ENCODE assay signal across 21 cellular contexts in genomic region chr3:151852074-151852811, GRCh38. TPM values are rescaled to one million over a fixed set of nuclear protein-coding genes. Genes with fewer than 3 reads are reported as not detected.
DNase-seq lines count a peak whose midpoint lies in the region; ATAC-seq, FAIRE-seq and TF ChIP-seq lines count a peak whose summit lies in the region.
"Had no signal": no experiment of that assay in that cellular context is flagged by ENCODE, and none has a peak within 500 bp of the region (broad histone marks: within the 10 kb centered on the region; RNA-seq: fewer than 3 reads in every experiment).

No MANE protein-coding gene starts in this region.

- H3K4me1 ChIP-seq in K562 (replicated peaks in 1 of 2; ENCODE audit: control insufficient read depth in 2 of 2, insufficient read depth in 2 of 2, low read length in 2 of 2) (peaks cover 5 to 8% of the 10 kb centered on the region in 2 experiments; a peak in 3 of 5 replicates), neural progenitor cell (no peaks in the 10 kb centered on the region), Karpas-422 (ENCODE audit: low read length) (no peaks in the 10 kb centered on the region)
- H3K4me1 ChIP-seq: A549, HAP-1 had no signal

- H4K20me1 ChIP-seq in K562 (replicated peaks; ENCODE audit: control insufficient read depth, insufficient read depth, low read length) (no peaks in the 10 kb centered on the region), neural progenitor cell (ENCODE audit: low read depth) (no peaks in the 10 kb centered on the region), Karpas-422 (ENCODE audit: insufficient read depth, low read depth, low read length) (no peaks in the 10 kb centered on the region)

- no peak for TF ChIP-seq POLR2A in K562 (conservative IDR thresholded peaks at IDR 0.05)

- H3K4me2 ChIP-seq in K562 (ENCODE audit: insufficient read depth, low read length) (peak overlapping the region; percentile 42), neural progenitor cell (no peak overlapping the region), Karpas-422 (ENCODE audit: low read depth, low read length, poor library complexity, severe bottlenecking) (no peak overlapping the region)
- H3K4me2 ChIP-seq: A549, KMS-11, PC-9 had no signal

- peak; percentile 99 for ATAC-seq in K562
- ATAC-seq: A549 had no signal

- BruUV-seq in K562 (replicated peaks; lab: Mats Ljungman, UMichigan) = no TSS peak

- POLR2A ChIA-PET in K562 (lab: Yijun Ruan, JAX) = no interaction called here

- WGBS in K562 (ENCODE audit: insufficient coverage, low coverage, missing lambda C conversion rate) = 36% methylated on average over 11 of the region's 11 CpGs

- TF ChIP-seq CTCF in K562 (IDR thresholded peaks at IDR 0.05 in 2 of 3, conservative IDR thresholded peaks at IDR 0.05 in 1 of 3; ENCODE audit: insufficient read depth in 2 of 3, low read depth in 1 of 3, low read length in 3 of 3) (no peak), neural progenitor cell (IDR thresholded peaks at IDR 0.05) (no peak), D721Med (IDR thresholded peaks at IDR 0.05; ENCODE audit: insufficient read depth, missing control alignments) (no peak)

- H3K9me2 ChIP-seq in Karpas-422 (replicated peaks; ENCODE audit: insufficient read depth, low read length) = no peaks in the 10 kb centered on the region

- H3K4me1 Mint-ChIP-seq in neural progenitor cell = no peaks in the 10 kb centered on the region

- H3K27me3 Mint-ChIP-seq in neural progenitor cell (ENCODE audit: insufficient read depth, low read depth) = peaks cover 5% of the 10 kb centered on the region

- no peak for TF ChIP-seq RAD21 in K562 (CRISPR knock-in tag; conservative IDR thresholded peaks at IDR 0.05 in 1 of 2, IDR thresholded peaks at IDR 0.05 in 1 of 2)

- H3K27ac Mint-ChIP-seq in neural progenitor cell = no peak overlapping the region

- in situ Hi-C loops in K562 (cut with MboI) = no loop called here

- no peaks in the 10 kb centered on the region for H3K9me1 ChIP-seq in K562 (ENCODE audit: control insufficient read depth, insufficient read depth, low read length)

- H3K9me3 ChIP-seq in K562 (replicated peaks; ENCODE audit: control insufficient read depth, insufficient read depth, low read depth, low read length) = no peaks in the 10 kb centered on the region; the same call in 1 of the 2 replicates
- no peaks in the 10 kb centered on the region for H3K9me3 ChIP-seq in neural progenitor cell (ENCODE audit: low read depth)
- H3K9me3 ChIP-seq in Karpas-422 (ENCODE audit: low read length) = no peaks in the 10 kb centered on the region
- H3K9me3 ChIP-seq: HAP-1 had no signal

- H3K27me3 ChIP-seq in K562 (ENCODE audit: control insufficient read depth in 2 of 2, insufficient read depth in 2 of 2, low read length in 2 of 2) = no peaks in the 10 kb centered on the region
- H3K27me3 ChIP-seq in neural progenitor cell = no peaks in the 10 kb centered on the region
- no peaks in the 10 kb centered on the region for H3K27me3 ChIP-seq in Karpas-422 (ENCODE audit: low read length)

- peak overlapping the region; percentile 21; the same call in 2 of the 3 replicates for H3K27ac ChIP-seq in K562 (ENCODE audit: extremely low read depth, low read depth, low read length)
- H3K27ac ChIP-seq in neural progenitor cell = no peak overlapping the region
- no peak overlapping the region for H3K27ac ChIP-seq in Karpas-422 (ENCODE audit: low read length)
- H3K27ac ChIP-seq: A549, KMS-11, PC-9 had no signal

- H2AFZ ChIP-seq in K562 (ENCODE audit: low read depth, low read length) (peak overlapping the region; percentile 90), neural progenitor cell (replicated peaks) (peak overlapping the region; percentile 60), Karpas-422 (ENCODE audit: low read length) (no peak overlapping the region)
- H2AFZ ChIP-seq: PC-9 had no signal

- H3F3A ChIP-seq in neural progenitor cell (ENCODE audit: low read depth) = no peaks in the 10 kb centered on the region

- CTCF ChIA-PET in K562 (lab: Yijun Ruan, JAX; ENCODE audit: low intra/inter-chr PET ratio) = no interaction called here

- H3K4me3 Mint-ChIP-seq in neural progenitor cell = no peak overlapping the region
- H3K4me3 Mint-ChIP-seq: CD14-positive monocyte had no signal

- TF ChIP-seq EP300 in K562 (IDR thresholded peaks at IDR 0.05; ENCODE audit: low read length) = no peak

- H3K36me3 Mint-ChIP-seq in neural progenitor cell = no peaks in the 10 kb centered on the region

- H3K9ac ChIP-seq in K562 (ENCODE audit: insufficient read depth in 1 of 2, low read depth in 2 of 2, low read length in 2 of 2) (peak overlapping the region in 1 of 2 experiments; percentile 40; a peak in 3 of 4 replicates), neural progenitor cell (no peak overlapping the region), Karpas-422 (ENCODE audit: low read length) (no peak overlapping the region)
- H3K9ac ChIP-seq: KMS-11 had no signal

- no peaks in the 10 kb centered on the region for H3K79me2 ChIP-seq in K562 (ENCODE audit: control insufficient read depth, insufficient read depth, low read length)
- H3K79me2 ChIP-seq in neural progenitor cell (ENCODE audit: low read depth) = no peaks in the 10 kb centered on the region
- H3K79me2 ChIP-seq in Karpas-422 (ENCODE audit: low read length) = no peaks in the 10 kb centered on the region

- H3K36me3 ChIP-seq in K562 (ENCODE audit: control insufficient read depth, insufficient read depth, low read length) (no peaks in the 10 kb centered on the region), neural progenitor cell (peaks cover 3% of the 10 kb centered on the region), Karpas-422 (ENCODE audit: insufficient read depth, low read length) (no peaks in the 10 kb centered on the region)
- H3K36me3 ChIP-seq: HAP-1 had no signal

- intact Hi-C loops in K562 (cut with micrococcal nuclease) = no loop called here

- H3K9me3 Mint-ChIP-seq in neural progenitor cell = peaks cover 3% of the 10 kb centered on the region

- peak; percentile 24 for FAIRE-seq in GM18507 (lab: Jason Lieb, UNC)
- peak; percentile 90 for FAIRE-seq in K562 (lab: Jason Lieb, UNC)
- FAIRE-seq in D721Med (lab: Jason Lieb, UNC) = no peak
- FAIRE-seq: A549 had no signal

- no peak for DNase-seq in GM18507 (ENCODE audit: extremely low spot score, insufficient read length, low read depth)
- DNase-seq in NCI-H82 (lab: John Stamatoyannopoulos, UW) = peak; percentile 86
- DNase-seq in K562 (ENCODE audit: extremely low read depth in 1 of 4, low spot score in 3 of 4) = peak; percentile 39 to 85 (median 60)
- DNase-seq in neural progenitor cell (ENCODE audit: low spot score) = peak; percentile 51
- DNase-seq in activated CD8-positive, alpha-beta memory T cell treated with anti-CD3 and anti-CD28 coated beads, Interleukin-2, amount 50 U/mL, for 48 hours = no peak
- DNase-seq in D721Med (ENCODE audit: insufficient read length, low spot score) = no peak
- DNase-seq in Karpas-422 = no peak
- no peak for DNase-seq in germinal center (ENCODE audit: low spot score)
- DNase-seq: COR-L47, DMS153, MM.1S, NCI-H1105 treated with DMSO at 0.1 percent for 48 hours, NCI-H187, NCI-H345, NCI-H69, PC-9 had no signal

- H3K4me3 ChIP-seq in K562 = no peak overlapping the region
- no peak overlapping the region for H3K4me3 ChIP-seq in neural progenitor cell
- H3K4me3 ChIP-seq in Karpas-422 (ENCODE audit: low read length) = no peak overlapping the region
- H3K4me3 ChIP-seq: A549, HAP-1, PC-9 had no signal

TF ChIP-seq in K562, 482 proteins besides CTCF, POLR2A, EP300 and RAD21 (continues in another document):
- peak; percentile 66 to 69; a peak in 3 of 4 replicates for TF ChIP-seq TRIM24 (IDR thresholded peaks at IDR 0.05)

RNA-seq across cellular contexts. Expression of gene SUCNR1, which starts 21.2 kb away (rescaled TPM):
- total RNA-seq in K562 (2011; cell fraction: chromatin; rRNA removed; ENCODE audit: low replicate concordance) = not detected in 2 replicates
- total RNA-seq in K562 (2011; cell fraction: nucleolus; rRNA removed) = not detected in 2 replicates
- 0.15 TPM in 2 replicates for total RNA-seq in K562 (2011; cell fraction: nucleoplasm; rRNA removed)
- total RNA-seq in K562 (2014; rRNA removed) (0.08 and 0.14 TPM in 2 replicates), K562 (2014; rRNA removed; fragmentation: Illumina TruSeq; extraction: Trizol) (0.13 and 0.15 TPM in 2 replicates), K562 (2015; rRNA removed; fragmentation: Illumina TruSeq; extraction: Trizol) (0.54 and 0.57 TPM in 2 replicates), K562 (2021) (0.09 and 0.24 TPM in 2 replicates), neural progenitor cell (ENCODE audit: low replicate concordance) (not detected in 2 replicates)
- polyA plus RNA-seq in K562 (2011; rRNA removed) (0.04 and 0.07 TPM in 2 replicates), K562 (2014; fragmentation: Illumina TruSeq; extraction: Trizol) (0.11 and 0.13 TPM in 2 replicates), K562 (2014; fragmentation: Nextera tagmentation; extraction: Ambion mirVana) (under 1 TPM; 0.08 to 0.10 TPM), K562 (2014; rRNA removed) (0.08 and 0.12 TPM in 2 replicates)
- polyA plus RNA-seq in K562 (2011; cell fraction: cytosol; rRNA removed) = 0.04 TPM in 1 of 2 replicates, not detected in the other
- polyA plus RNA-seq in K562 (2011; cell fraction: nucleus; rRNA removed) = 0.06 TPM in 2 replicates
- polyA plus RNA-seq in K562 (2012) = 0.33 and 0.68 TPM in 2 replicates
- polyA minus RNA-seq in K562 (2011; rRNA and poly(A)+ RNA removed) = 0.07 and 0.09 TPM in 2 replicates
- not detected in 2 replicates for polyA minus RNA-seq in K562 (2011; cell fraction: cytosol; rRNA and poly(A)+ RNA removed)
- not detected in 2 replicates for polyA minus RNA-seq in K562 (2011; cell fraction: nucleus; rRNA and poly(A)+ RNA removed)
- not detected in 2 replicates for total RNA-seq in Karpas-422 (2014; rRNA removed; shearing (Covaris generic); ENCODE audit: low replicate concordance)
- total RNA-seq: PC-9 had no signal

RNA-seq across cellular contexts. Expression of gene AADAC, which starts 38.3 kb away (rescaled TPM):
- total RNA-seq in K562 (2011; cell fraction: chromatin; rRNA removed; ENCODE audit: low replicate concordance) = not detected in 2 replicates
- total RNA-seq in K562 (2011; cell fraction: nucleolus; rRNA removed) = not detected in 2 replicates
- total RNA-seq in K562 (2011; cell fraction: nucleoplasm; rRNA removed) = not detected in 2 replicates
- total RNA-seq in K562 (2014; rRNA removed) (not detected in 2 replicates), K562 (2014; rRNA removed; fragmentation: Illumina TruSeq; extraction: Trizol) (not detected in 2 replicates), K562 (2015; rRNA removed; fragmentation: Illumina TruSeq; extraction: Trizol) (not detected in 2 replicates), K562 (2021) (0.47 TPM in 1 of 2 replicates, not detected in the other), neural progenitor cell (ENCODE audit: low replicate concordance) (not detected in 2 replicates)
- polyA plus RNA-seq in K562 (2011; rRNA removed) (not detected in 2 replicates), K562 (2014; fragmentation: Illumina TruSeq; extraction: Trizol) (not detected in 2 replicates), K562 (2014; fragmentation: Nextera tagmentation; extraction: Ambion mirVana) (not detected), K562 (2014; rRNA removed) (not detected in 2 replicates)
- not detected in 2 replicates for polyA plus RNA-seq in K562 (2011; cell fraction: cytosol; rRNA removed)
- not detected in 2 replicates for polyA plus RNA-seq in K562 (2011; cell fraction: nucleus; rRNA removed)
- not detected in 2 replicates for polyA plus RNA-seq in K562 (2012)
- polyA minus RNA-seq in K562 (2011; rRNA and poly(A)+ RNA removed) = not detected in 2 replicates
- not detected in 2 replicates for polyA minus RNA-seq in K562 (2011; cell fraction: cytosol; rRNA and poly(A)+ RNA removed)
- not detected in 2 replicates for polyA minus RNA-seq in K562 (2011; cell fraction: nucleus; rRNA and poly(A)+ RNA removed)
- not detected in 2 replicates for total RNA-seq in Karpas-422 (2014; rRNA removed; shearing (Covaris generic); ENCODE audit: low replicate concordance)
- total RNA-seq: SK-MEL-5 had no signal
- polyA plus RNA-seq: CD14-positive monocyte had no signal

Comparison
In these comparisons a context has a peak if more than half of its experiments do, and no peak if none do; other contexts are left out.
1. DNase-seq: peak in NCI-H82 (single experiment), K562 (4 of 4) and neural progenitor cell (single experiment); none in GM18507 (single experiment), activated CD8-positive, alpha-beta memory T cell treated with anti-CD3 and anti-CD28 coated beads, Interleukin-2, amount 50 U/mL, for 48 hours (single experiment), D721Med (single experiment), Karpas-422 (single experiment) and germinal center (single experiment).